In genomic region chr9:93730643-93731042, GRCh38 we compare ENCODE assay signal across 28 cellular contexts.
"Had no signal": no experiment of that assay in that cellular context is flagged by ENCODE, and none has a peak within 500 bp of the region (broad histone marks: within the 10 kb centered on the region; RNA-seq: fewer than 3 reads in every experiment).

No MANE protein-coding gene starts in this region.

- DNase-seq: hypothalamus; immature natural killer cell; kidney; left colon; left ventricle myocardium inferior; midbrain; mucosa of descending colon; naive thymus-derived CD8-positive, alpha-beta T cell; nucleus accumbens; pancreas; posterior cingulate gyrus; right lobe of liver; stimulated activated CD4-positive, alpha-beta T cell treated with anti-CD3 and anti-CD28 coated beads, Interleukin-1b, Interleukin-23, amount 100 ng/mL, for 48 hours; stimulated activated CD4-positive, alpha-beta T cell treated with anti-CD3 and anti-CD28 coated beads, Interleukin-2, amount 100 ng/mL, for 48 hours; stimulated activated CD4-positive, alpha-beta T cell treated with anti-CD3 and anti-CD28 coated beads, Interleukin-4, amount 100 ng/mL, for 4 hours; stimulated activated CD8-positive, alpha-beta memory T cell treated with anti-CD3 and anti-CD28 coated beads, Interleukin-4, amount 100 ng/mL, for 48 hours; stimulated activated naive CD4-positive, alpha-beta T cell treated with Interleukin-2 at 50 U/mL for 16 hours; stimulated activated naive CD8-positive, alpha-beta T cell treated with anti-CD3 and anti-CD28 coated beads, Interleukin-15, amount 100 ng/mL, for 72 hours; testis; thyroid gland; transverse colon; uterus had no signal

- H3K4me3 ChIP-seq: left ventricle myocardium inferior, mucosa of descending colon, pancreas, right atrium auricular region, right lobe of liver, smooth muscle cell, testis, thyroid gland, transverse colon, uterus had no signal

- H3K27ac ChIP-seq: left ventricle myocardium inferior, pancreas, right atrium auricular region, right lobe of liver, testis, thyroid gland, transverse colon, uterus had no signal

- H3K9me3 ChIP-seq: pancreas, right lobe of liver, testis, thyroid gland, uterus had no signal

- H3K27ac Mint-ChIP-seq: immature natural killer cell; memory B cell; nephron; stimulated activated memory B cell treated with anti-CD40 and anti-IgM and Interleukin-4, amounts not matched to agents 10 μg/mL and 1 μg/mL and 100 μg/mL, for 72 hours; stimulated activated naive CD8-positive, alpha-beta T cell treated with anti-CD3 and anti-CD28 coated beads, Interleukin-15, amount 100 ng/mL, for 72 hours had no signal

- ATAC-seq: left colon; mucosa of descending colon; naive thymus-derived CD8-positive, alpha-beta T cell; pancreas; right lobe of liver; stimulated activated memory B cell treated with anti-CD40 and anti-IgM and Interleukin-4, amounts not matched to agents 10 μg/mL and 1 μg/mL and 100 μg/mL, for 72 hours; stimulated activated naive CD8-positive, alpha-beta T cell treated with anti-CD3 and anti-CD28 coated beads, Interleukin-15, amount 100 ng/mL, for 72 hours had no signal

- H3K4me1 Mint-ChIP-seq: immature natural killer cell; memory B cell; naive thymus-derived CD8-positive, alpha-beta T cell; nephron; neural crest cell; stimulated activated memory B cell treated with anti-CD40 and anti-IgM and Interleukin-4, amounts not matched to agents 10 μg/mL and 1 μg/mL and 100 μg/mL, for 72 hours; stimulated activated naive CD8-positive, alpha-beta T cell treated with anti-CD3 and anti-CD28 coated beads, Interleukin-15, amount 100 ng/mL, for 72 hours had no signal

- H3K36me3 ChIP-seq: left ventricle myocardium inferior, pancreas, right atrium auricular region, right lobe of liver, thyroid gland, transverse colon, uterus had no signal

- H3K4me3 Mint-ChIP-seq: immature natural killer cell; memory B cell; naive thymus-derived CD8-positive, alpha-beta T cell; nephron; neural crest cell; stimulated activated memory B cell treated with anti-CD40 and anti-IgM and Interleukin-4, amounts not matched to agents 10 μg/mL and 1 μg/mL and 100 μg/mL, for 72 hours; stimulated activated naive CD8-positive, alpha-beta T cell treated with anti-CD3 and anti-CD28 coated beads, Interleukin-15, amount 100 ng/mL, for 72 hours had no signal

- H3K27me3 ChIP-seq: pancreas, right atrium auricular region, right lobe of liver, testis, thyroid gland, uterus had no signal

- H3K36me3 Mint-ChIP-seq: immature natural killer cell; stimulated activated memory B cell treated with anti-CD40 and anti-IgM and Interleukin-4, amounts not matched to agents 10 μg/mL and 1 μg/mL and 100 μg/mL, for 72 hours had no signal

- H3K4me1 ChIP-seq: left ventricle myocardium inferior, pancreas, right atrium auricular region, right lobe of liver, testis, thyroid gland, transverse colon, uterus had no signal
